In the genomic region with DNA sequence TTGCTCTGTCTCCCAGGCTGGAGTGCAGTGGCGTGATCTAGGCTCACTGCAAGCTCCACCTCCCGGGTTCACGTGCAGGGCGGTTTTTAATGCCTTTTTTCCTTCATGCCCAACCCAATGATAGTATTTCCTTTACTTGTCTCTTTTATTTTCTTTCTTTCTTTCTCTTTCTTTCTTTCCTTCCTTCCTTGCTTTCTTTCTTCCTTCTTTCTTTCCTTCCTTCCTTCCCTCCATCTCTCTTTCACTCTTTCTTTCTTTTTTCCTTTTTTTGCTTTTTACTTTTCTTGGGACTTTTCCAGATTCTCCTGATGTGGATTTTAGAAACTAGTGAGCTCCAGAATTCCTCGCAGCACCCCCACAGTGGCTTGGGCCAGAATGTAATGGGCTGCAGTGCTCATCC, we compare ENCODE assay signal across 1 cellular context.
TF ChIP-seq lines count a peak whose summit lies in the region.

No MANE protein-coding gene starts in this region.

TF ChIP-seq in K562, 482 proteins besides CTCF, POLR2A, EP300 and RAD21:
- TF ChIP-seq POLR2H (tag; IDR thresholded peaks at IDR 0.05; ENCODE audit: low read depth): no peak
- TF ChIP-seq, protein P1, sequence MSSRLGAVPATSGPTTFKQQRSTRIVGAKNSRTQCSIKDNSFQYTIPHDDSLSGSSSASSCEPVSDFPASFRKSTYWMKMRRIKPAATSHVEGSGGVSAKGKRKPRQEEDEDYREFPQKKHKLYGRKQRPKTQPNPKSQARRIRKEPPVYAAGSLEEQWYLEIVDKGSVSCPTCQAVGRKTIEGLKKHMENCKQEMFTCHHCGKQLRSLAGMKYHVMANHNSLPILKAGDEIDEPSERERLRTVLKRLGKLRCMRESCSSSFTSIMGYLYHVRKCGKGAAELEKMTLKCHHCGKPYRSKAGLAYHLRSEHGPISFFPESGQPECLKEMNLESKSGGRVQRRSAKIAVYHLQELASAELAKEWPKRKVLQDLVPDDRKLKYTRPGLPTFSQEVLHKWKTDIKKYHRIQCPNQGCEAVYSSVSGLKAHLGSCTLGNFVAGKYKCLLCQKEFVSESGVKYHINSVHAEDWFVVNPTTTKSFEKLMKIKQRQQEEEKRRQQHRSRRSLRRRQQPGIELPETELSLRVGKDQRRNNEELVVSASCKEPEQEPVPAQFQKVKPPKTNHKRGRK (tag; IDR thresholded peaks at IDR 0.05): peak; percentile 62
